ENCODE assay signal across 1 cellular context in genomic region chr3:112619295-112619694, GRCh38.
TF ChIP-seq lines count a peak whose summit lies in the region.

No MANE protein-coding gene starts in this region.

TF ChIP-seq in SK-N-SH treated with all-trans-retinoic acid at 6 μM for 48 hours, 23 proteins besides CTCF, POLR2A, EP300 and RAD21 (continued from another document):
- no peak for TF ChIP-seq TSHZ2 (CRISPR knock-in tag; IDR thresholded peaks at IDR 0.05)
- TF ChIP-seq CREB5 (CRISPR knock-in tag; IDR thresholded peaks at IDR 0.05; ENCODE audit: low read depth) = no peak
- TF ChIP-seq PPARA (CRISPR knock-in tag; IDR thresholded peaks at IDR 0.05; ENCODE audit: borderline replicate concordance) = no peak
- no peak for TF ChIP-seq BACH2 (CRISPR knock-in tag; IDR thresholded peaks at IDR 0.05; ENCODE audit: borderline replicate concordance)
- TF ChIP-seq ZFP3 (CRISPR knock-in tag; IDR thresholded peaks at IDR 0.05) = no peak
- no peak for TF ChIP-seq CSDC2 (CRISPR knock-in tag; IDR thresholded peaks at IDR 0.05)
- TF ChIP-seq TCF4 (CRISPR knock-in tag; IDR thresholded peaks at IDR 0.05; ENCODE audit: borderline replicate concordance) = no peak
- no peak for TF ChIP-seq SNAI2 (CRISPR knock-in tag; IDR thresholded peaks at IDR 0.05)
- no peak for TF ChIP-seq POU6F1 (CRISPR knock-in tag; IDR thresholded peaks at IDR 0.05; ENCODE audit: borderline replicate concordance, low read depth)
- TF ChIP-seq CSRNP3 (CRISPR knock-in tag; IDR thresholded peaks at IDR 0.05) = no peak
- TF ChIP-seq ZFP30 (CRISPR knock-in tag; IDR thresholded peaks at IDR 0.05) = no peak
- TF ChIP-seq OSR1 (CRISPR knock-in tag; IDR thresholded peaks at IDR 0.05) = no peak
- no peak for TF ChIP-seq ZNF70 (CRISPR knock-in tag; IDR thresholded peaks at IDR 0.05)
TF ChIP-seq in SK-N-SH treated with all-trans-retinoic acid at 6 μM for 48 hours: peak in this region for 0.
